10 cellular contexts compared by ENCODE assay signal in the genomic region with DNA sequence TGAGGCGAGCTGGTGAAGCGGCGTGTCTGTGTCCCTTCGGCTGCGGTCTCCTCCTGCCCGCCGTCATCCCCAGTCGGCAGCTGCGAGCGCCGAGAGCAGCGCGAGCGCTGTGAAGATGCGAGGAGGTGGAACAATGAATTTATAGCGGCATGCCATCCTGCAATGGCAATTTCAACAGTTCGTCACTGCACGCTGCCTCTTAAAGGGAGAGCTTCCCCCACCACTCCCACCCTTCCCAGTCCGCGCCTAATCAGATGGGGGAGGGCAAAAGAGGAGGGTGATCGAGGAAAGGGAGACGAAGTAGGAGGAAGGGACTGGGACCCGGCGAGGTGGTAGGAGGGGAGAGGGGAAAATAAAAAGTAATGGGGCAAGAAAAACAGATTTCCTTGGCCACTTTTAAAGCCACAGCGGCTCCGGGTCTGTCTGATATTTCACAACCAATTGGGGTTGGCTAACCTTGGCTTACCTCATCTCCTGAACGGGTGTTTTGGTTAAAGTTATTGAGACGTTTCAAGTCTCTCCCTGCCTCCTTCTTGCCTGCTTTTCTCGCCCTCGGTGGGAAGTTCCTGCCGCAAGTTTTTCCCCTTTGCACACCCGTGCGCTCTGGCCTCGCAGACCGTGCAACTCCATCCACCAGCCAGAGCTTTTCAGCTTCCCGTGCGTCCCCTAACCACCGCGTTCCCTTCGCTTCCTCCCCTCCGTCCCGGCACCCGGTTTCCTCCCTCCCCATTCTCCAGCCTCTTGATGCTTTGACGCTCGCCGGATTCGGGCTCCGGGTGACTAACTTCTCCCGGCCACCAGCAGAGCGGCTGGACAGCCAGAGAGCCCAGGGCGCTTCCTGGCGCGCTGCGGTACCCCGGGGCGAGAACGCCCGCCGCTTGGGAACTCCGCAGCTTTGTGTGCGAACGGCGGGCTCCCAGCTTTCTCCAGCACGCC. TPM values are rescaled to one million over a fixed set of nuclear protein-coding genes. Genes with fewer than 3 reads are reported as not detected.
DNase-seq lines count a peak whose midpoint lies in the region; TF ChIP-seq lines count a peak whose summit lies in the region.
"Had no signal": no experiment of that assay in that cellular context is flagged by ENCODE, and none has a peak within 500 bp of the region (broad histone marks: within the 10 kb centered on the region; RNA-seq: fewer than 3 reads in every experiment).

A gene (minus strand): TSS at position 111 of the 936 bp plus-strand sequence. CDS start 697 bp downstream, outside the sequence.

- intact Hi-C loops in head of caudate nucleus (cut with DNase I) (no loop called here), posterior vena cava (cut with DNase I) (loop anchor here in 1 of 2 donors (10.0 kb wide), 1 partner anchor 458 kb away; no protein-coding TSS in a partner anchor)
- intact Hi-C loops in CD4-positive, alpha-beta memory T cell (cut with micrococcal nuclease): no loop called here

- no peak for TF ChIP-seq RAD21 in SK-N-SH (IDR thresholded peaks at IDR 0.05; ENCODE audit: low read length)

- H3K9me3 Mint-ChIP-seq in CD4-positive, alpha-beta memory T cell: peaks cover 0 to 7% (median 0%) of the 10 kb centered on the region in 8 donors

- CTCF ChIA-PET in SK-N-SH (lab: Yijun Ruan, JAX): interaction anchor here (0.7 to 1.6 kb wide), 5 partner anchors 14 to 1778 kb away, joined by 3 to 4 read pairs (median 3); no protein-coding TSS in a partner anchor
- CTCF ChIA-PET in CD4-positive, alpha-beta memory T cell (lab: Charles Lee; ENCODE audit: partially characterized antibody): no interaction called here

- H3K9ac ChIP-seq in SK-N-SH: peak within 1 kb of the TSS; percentile 76

- peak within 1 kb of the TSS; percentile 90 for H2AFZ ChIP-seq in SK-N-SH (ENCODE audit: low read depth)

- no peaks in the 10 kb centered on the region for H3K79me2 ChIP-seq in SK-N-SH (ENCODE audit: insufficient read depth)

- H3K4me1 Mint-ChIP-seq in CD4-positive, alpha-beta memory T cell: peaks cover 0 to 4% (median 1%) of the 10 kb centered on the region in 4 donors

- peak; percentile 33 for DNase-seq in DMS 273 (lab: John Stamatoyannopoulos, UW; ENCODE audit: unreplicated experiment)
- no peak for DNase-seq in DMS 273 treated with DMSO at 0.1 percent for 48 hours (lab: John Stamatoyannopoulos, UW)
- peak; percentile 80 for DNase-seq in SK-N-SH
- peak in 41 of 42 donors; percentile 16 to 83 (median 54) for DNase-seq in head of caudate nucleus
- DNase-seq in posterior vena cava (ENCODE audit: low spot score): peak; percentile 89
- DNase-seq in erythroblast (lab: John Stamatoyannopoulos, UW): no peak
- no peak for DNase-seq in stimulated activated CD4-positive, alpha-beta T cell treated with anti-CD3 and anti-CD28 coated beads, Interleukin-4, amount 100 ng/mL, for 4 hours
- DNase-seq in CD4-positive, alpha-beta memory T cell: no peak

- H3K27ac Mint-ChIP-seq in CD4-positive, alpha-beta memory T cell: no peak within 1 kb of the TSS

- peak within 1 kb of the TSS in 1 of 8 donors; percentile 39 for H3K4me3 Mint-ChIP-seq in CD4-positive, alpha-beta memory T cell

- TF ChIP-seq CTCF in SK-N-SH (IDR thresholded peaks at IDR 0.05): no peak; the same call in 1 of the 2 replicates

- peak within 1 kb of the TSS; percentile 97 for H3K4me2 ChIP-seq in SK-N-SH

- H3K4me1 ChIP-seq in SK-N-SH (ENCODE audit: control insufficient read depth in 1 of 2, insufficient read depth in 2 of 2, low read depth in 1 of 2, low read length in 1 of 2): peaks cover 0 to 6% of the 10 kb centered on the region in 2 experiments; a peak in 1 of 4 replicates
- no peaks in the 10 kb centered on the region for H3K4me1 ChIP-seq in CD4-positive, alpha-beta memory T cell (ENCODE audit: insufficient read depth, low read length)

- no peaks in the 10 kb centered on the region for H3K36me3 ChIP-seq in SK-N-SH (replicated peaks in 1 of 2; ENCODE audit: control insufficient read depth in 1 of 2, insufficient read depth in 2 of 2, low read length in 1 of 2)
- no peaks in the 10 kb centered on the region for H3K36me3 ChIP-seq in CD4-positive, alpha-beta memory T cell (ENCODE audit: insufficient read depth, low read length)

- no peak for TF ChIP-seq EP300 in SK-N-SH (IDR thresholded peaks at IDR 0.05; ENCODE audit: borderline replicate concordance in 1 of 2, low read depth in 1 of 2, low read length in 1 of 2)

- H3K9me2 ChIP-seq in SK-N-SH: no peaks in the 10 kb centered on the region

- no peaks in the 10 kb centered on the region for H3F3A ChIP-seq in SK-N-SH (replicated peaks; ENCODE audit: insufficient read depth)

- peaks cover 7 to 15% of the 10 kb centered on the region in 2 donors for H3K27me3 Mint-ChIP-seq in CD4-positive, alpha-beta memory T cell

- H3K4me3 ChIP-seq in SK-N-SH (ENCODE audit: low read depth in 2 of 2, low read length in 1 of 2): peak within 1 kb of the TSS; percentile 77 to 87
- no peak within 1 kb of the TSS for H3K4me3 ChIP-seq in CD4-positive, alpha-beta memory T cell (ENCODE audit: low read length in 2 of 2)

- peak within 1 kb of the TSS; percentile 59 to 67 for H3K27ac ChIP-seq in SK-N-SH (ENCODE audit: low read depth in 2 of 2, low read length in 1 of 2)
- H3K27ac ChIP-seq in CD4-positive, alpha-beta memory T cell (ENCODE audit: low read depth, low read length): no peak within 1 kb of the TSS
- H3K27ac ChIP-seq: 22Rv1 had no signal

- no peaks in the 10 kb centered on the region for H4K20me1 ChIP-seq in SK-N-SH (ENCODE audit: insufficient read depth)

- no peak for TF ChIP-seq POLR2A in erythroblast (IDR thresholded peaks at IDR 0.05; ENCODE audit: low read length)

- POLR2A ChIA-PET in SK-N-SH (lab: Yijun Ruan, JAX): interaction anchor here (1.5 kb wide), 1 partner anchor 123 kb away, joined by 4 read pairs; no protein-coding TSS in a partner anchor
- POLR2A ChIA-PET in CD4-positive, alpha-beta memory T cell (lab: Charles Lee; ENCODE audit: partially characterized antibody): no interaction called here

- no peaks in the 10 kb centered on the region for H3K27me3 ChIP-seq in SK-N-SH (ENCODE audit: insufficient read depth)
- H3K27me3 ChIP-seq in CD4-positive, alpha-beta memory T cell (ENCODE audit: insufficient read depth, low read length): no peaks in the 10 kb centered on the region

- WGBS in SK-N-SH (ENCODE audit: low lambda C conversion rate): 1% methylated on average over 62 of the region's 64 CpGs

- no peaks in the 10 kb centered on the region for H3K36me3 Mint-ChIP-seq in CD4-positive, alpha-beta memory T cell

- H3K9me3 ChIP-seq in SK-N-SH: no peaks in the 10 kb centered on the region
- no peaks in the 10 kb centered on the region for H3K9me3 ChIP-seq in CD4-positive, alpha-beta memory T cell (ENCODE audit: control insufficient read depth in 1 of 2, low read length in 2 of 2)

TF ChIP-seq in SK-N-SH, 30 proteins besides CTCF, POLR2A, EP300 and RAD21 (continues in another document):
- TF ChIP-seq, protein P1, sequence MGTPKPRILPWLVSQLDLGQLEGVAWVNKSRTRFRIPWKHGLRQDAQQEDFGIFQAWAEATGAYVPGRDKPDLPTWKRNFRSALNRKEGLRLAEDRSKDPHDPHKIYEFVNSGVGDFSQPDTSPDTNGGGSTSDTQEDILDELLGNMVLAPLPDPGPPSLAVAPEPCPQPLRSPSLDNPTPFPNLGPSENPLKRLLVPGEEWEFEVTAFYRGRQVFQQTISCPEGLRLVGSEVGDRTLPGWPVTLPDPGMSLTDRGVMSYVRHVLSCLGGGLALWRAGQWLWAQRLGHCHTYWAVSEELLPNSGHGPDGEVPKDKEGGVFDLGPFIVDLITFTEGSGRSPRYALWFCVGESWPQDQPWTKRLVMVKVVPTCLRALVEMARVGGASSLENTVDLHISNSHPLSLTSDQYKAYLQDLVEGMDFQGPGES (IDR thresholded peaks at IDR 0.05; ENCODE audit: low read depth, low read length): no peak
- TF ChIP-seq POLR2AphosphoS5 (IDR thresholded peaks at IDR 0.05; ENCODE audit: low read depth, low read length) (peak; percentile 70), GATA2 (CRISPR knock-in tag; IDR thresholded peaks at IDR 0.05) (no peak), ELF1 (IDR thresholded peaks at IDR 0.05) (no peak), YY1 (IDR thresholded peaks at IDR 0.05; ENCODE audit: low read depth) (no peak), GABPA (IDR thresholded peaks at IDR 0.05; ENCODE audit: low read depth) (0 out of 2 replicates have a peak, but pooled peaks have one; percentile 20), FOXJ3 (CRISPR knock-in tag; IDR thresholded peaks at IDR 0.05) (no peak), TAF1 (IDR thresholded peaks at IDR 0.05; ENCODE audit: borderline replicate concordance, low read depth, low read length) (peak; percentile 28; the same call in 1 of the 2 replicates)
- TF ChIP-seq, protein P2, sequence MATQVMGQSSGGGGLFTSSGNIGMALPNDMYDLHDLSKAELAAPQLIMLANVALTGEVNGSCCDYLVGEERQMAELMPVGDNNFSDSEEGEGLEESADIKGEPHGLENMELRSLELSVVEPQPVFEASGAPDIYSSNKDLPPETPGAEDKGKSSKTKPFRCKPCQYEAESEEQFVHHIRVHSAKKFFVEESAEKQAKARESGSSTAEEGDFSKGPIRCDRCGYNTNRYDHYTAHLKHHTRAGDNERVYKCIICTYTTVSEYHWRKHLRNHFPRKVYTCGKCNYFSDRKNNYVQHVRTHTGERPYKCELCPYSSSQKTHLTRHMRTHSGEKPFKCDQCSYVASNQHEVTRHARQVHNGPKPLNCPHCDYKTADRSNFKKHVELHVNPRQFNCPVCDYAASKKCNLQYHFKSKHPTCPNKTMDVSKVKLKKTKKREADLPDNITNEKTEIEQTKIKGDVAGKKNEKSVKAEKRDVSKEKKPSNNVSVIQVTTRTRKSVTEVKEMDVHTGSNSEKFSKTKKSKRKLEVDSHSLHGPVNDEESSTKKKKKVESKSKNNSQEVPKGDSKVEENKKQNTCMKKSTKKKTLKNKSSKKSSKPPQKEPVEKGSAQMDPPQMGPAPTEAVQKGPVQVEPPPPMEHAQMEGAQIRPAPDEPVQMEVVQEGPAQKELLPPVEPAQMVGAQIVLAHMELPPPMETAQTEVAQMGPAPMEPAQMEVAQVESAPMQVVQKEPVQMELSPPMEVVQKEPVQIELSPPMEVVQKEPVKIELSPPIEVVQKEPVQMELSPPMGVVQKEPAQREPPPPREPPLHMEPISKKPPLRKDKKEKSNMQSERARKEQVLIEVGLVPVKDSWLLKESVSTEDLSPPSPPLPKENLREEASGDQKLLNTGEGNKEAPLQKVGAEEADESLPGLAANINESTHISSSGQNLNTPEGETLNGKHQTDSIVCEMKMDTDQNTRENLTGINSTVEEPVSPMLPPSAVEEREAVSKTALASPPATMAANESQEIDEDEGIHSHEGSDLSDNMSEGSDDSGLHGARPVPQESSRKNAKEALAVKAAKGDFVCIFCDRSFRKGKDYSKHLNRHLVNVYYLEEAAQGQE (IDR thresholded peaks at IDR 0.05; ENCODE audit: low read depth, low read length): no peak

RNA-seq across cellular contexts. Expression of the gene that starts here (rescaled TPM):
- 0.90 and 1.5 TPM in 2 replicates for polyA plus RNA-seq in SK-N-SH (2012; rRNA removed)
- polyA plus RNA-seq in SK-N-SH (2012; cell fraction: cytosol; rRNA removed): 1.2 and 1.3 TPM in 2 replicates
- 1.3 and 2.6 TPM in 2 replicates for polyA plus RNA-seq in SK-N-SH (2012; cell fraction: nucleus; rRNA removed)
- 10 to 100 TPM; 20.4 to 42.9 TPM for total RNA-seq in posterior vena cava
- total RNA-seq in CD4-positive, alpha-beta memory T cell: not detected
- polyA plus RNA-seq in CD4-positive, alpha-beta memory T cell: not detected
- total RNA-seq: T-helper 2 cell treated with Interferon-gamma antibody and Interleukin-4, amounts not matched to agents 100 ng/mL and 5 ng/mL, for 36 hours had no signal

Comparison
In these comparisons a context has a peak if more than half of its experiments do, and no peak if none do; other contexts are left out.
1. RNA of the gene that starts here (total RNA-seq): 20.4 to 42.9 TPM in posterior vena cava; not detected in CD4-positive, alpha-beta memory T cell; every median in the first group is over 10 times any median in the second.
2. DNase-seq: peak in DMS 273 (single experiment), SK-N-SH (single experiment), head of caudate nucleus (41 of 42) and posterior vena cava (single experiment); none in DMS 273 treated with DMSO at 0.1 percent for 48 hours (single experiment), erythroblast (0 of 2), stimulated activated CD4-positive, alpha-beta T cell treated with anti-CD3 and anti-CD28 coated beads, Interleukin-4, amount 100 ng/mL, for 4 hours (0 of 2) and CD4-positive, alpha-beta memory T cell (0 of 5).
3. H3K4me3 ChIP-seq: peak in SK-N-SH (2 of 2); none in CD4-positive, alpha-beta memory T cell (0 of 2).